31 cellular contexts compared by ENCODE assay signal in the genomic region with DNA sequence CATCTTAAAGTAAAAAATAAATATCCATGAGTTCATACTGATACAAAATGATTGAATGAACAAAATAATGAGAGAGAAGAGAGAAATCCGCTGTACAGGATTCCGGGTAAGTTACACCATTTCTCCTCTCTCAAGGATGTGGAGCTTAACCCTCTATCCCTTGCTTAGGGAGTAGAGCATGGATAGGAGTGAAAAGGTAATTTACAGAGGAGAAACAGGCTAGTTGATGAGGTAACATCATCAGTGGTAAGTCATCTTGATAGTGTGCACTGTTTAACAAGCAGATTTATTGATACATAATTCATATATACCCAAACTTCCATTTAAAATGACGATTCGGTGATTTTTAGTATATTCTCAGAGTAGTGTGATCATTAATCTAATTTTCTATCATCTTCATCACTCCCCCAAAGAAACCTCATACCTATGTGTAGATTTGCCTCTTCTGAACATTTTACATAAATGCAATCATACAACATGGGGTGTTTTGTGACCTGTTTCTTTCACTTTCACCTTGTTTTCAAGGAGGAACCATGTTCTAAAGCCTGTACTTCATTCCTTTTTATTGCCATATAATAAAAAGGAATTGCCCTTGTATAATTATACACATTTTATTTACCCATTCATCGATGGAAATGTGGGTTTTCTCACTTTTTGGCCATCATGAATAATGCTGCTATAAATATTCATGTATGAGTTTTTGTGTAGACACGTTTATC. TPM values are rescaled to one million over a fixed set of nuclear protein-coding genes. Genes with fewer than 3 reads are reported as not detected.
"Had no signal": no experiment of that assay in that cellular context is flagged by ENCODE, and none has a peak within 500 bp of the region (broad histone marks: within the 10 kb centered on the region; RNA-seq: fewer than 3 reads in every experiment).

No MANE protein-coding gene starts in this region.

- H3K27ac ChIP-seq: dorsolateral prefrontal cortex, epithelial cell of prostate, gastrocnemius medialis, left lung, parathyroid adenoma, right atrium auricular region, testis, tibial artery, upper lobe of left lung had no signal

- H3K27ac Mint-ChIP-seq: endodermal cell; mesothelial cell of epicardium; natural killer cell; progenitor cell of endocrine pancreas; stimulated activated effector memory CD8-positive, alpha-beta T cell treated with anti-CD3 and anti-CD28 coated beads, Interleukin-12 subunit alpha, Interleukin-12 subunit beta, amount 100 ng/mL, for 72 hours had no signal

- ATAC-seq: esophagus mucosa; gastrocnemius medialis; left lung; natural killer cell; sciatic nerve; stimulated activated effector memory CD8-positive, alpha-beta T cell treated with anti-CD3 and anti-CD28 coated beads, Interleukin-12 subunit alpha, Interleukin-12 subunit beta, amount 100 ng/mL, for 72 hours had no signal

- H3K4me3 Mint-ChIP-seq: endodermal cell; mesothelial cell of epicardium; natural killer cell; stimulated activated effector memory CD8-positive, alpha-beta T cell treated with anti-CD3 and anti-CD28 coated beads, Interleukin-12 subunit alpha, Interleukin-12 subunit beta, amount 100 ng/mL, for 72 hours had no signal

- H3K4me3 ChIP-seq: dorsolateral prefrontal cortex, gastrocnemius medialis, left lung, right atrium auricular region, testis, tibial artery, upper lobe of left lung had no signal

- H3K9me3 ChIP-seq: gastrocnemius medialis, left lung, right atrium auricular region, testis, tibial artery, upper lobe of left lung had no signal

- H2AFZ ChIP-seq: parathyroid adenoma had no signal

- FAIRE-seq: kidney, urothelium cell line had no signal

- H3K27me3 ChIP-seq: upper lobe of left lung had no signal

- H3K79me2 ChIP-seq: parathyroid adenoma had no signal

- H3K4me1 ChIP-seq: gastrocnemius medialis, left lung, parathyroid adenoma, right atrium auricular region, testis, tibial artery, upper lobe of left lung had no signal

- DNase-seq: dorsolateral prefrontal cortex; effector CD8-positive, alpha-beta T cell; endodermal cell; foreskin fibroblast; gastrocnemius medialis; head of caudate nucleus; kidney; left lung; mesenchymal stem cell; natural killer cell; occipital lobe; stimulated activated CD4-positive, alpha-beta T cell treated with anti-CD3 and anti-CD28 coated beads, Interleukin-2, amount 100 ng/mL, for 24 hours; stimulated activated CD4-positive, alpha-beta T cell treated with anti-CD3 and anti-CD28 coated beads, Interleukin-4, amount 100 ng/mL, for 24 hours; stimulated activated naive CD4-positive, alpha-beta T cell treated with Interleukin-2 at 50 U/mL for 16 hours; substantia nigra; testis; tibial artery; upper lobe of left lung had no signal

- H3K4me1 Mint-ChIP-seq: natural killer cell had no signal

- H3K36me3 ChIP-seq: gastrocnemius medialis, left lung, right atrium auricular region, tibial artery, upper lobe of left lung had no signal

- H3K9me3 Mint-ChIP-seq: endodermal cell; mesothelial cell of epicardium; natural killer cell; stimulated activated effector memory CD8-positive, alpha-beta T cell treated with anti-CD3 and anti-CD28 coated beads, Interleukin-12 subunit alpha, Interleukin-12 subunit beta, amount 100 ng/mL, for 72 hours had no signal

- H3K36me3 Mint-ChIP-seq: mesothelial cell of epicardium; natural killer cell; stimulated activated effector memory CD8-positive, alpha-beta T cell treated with anti-CD3 and anti-CD28 coated beads, Interleukin-12 subunit alpha, Interleukin-12 subunit beta, amount 100 ng/mL, for 72 hours had no signal

RNA-seq across cellular contexts. Expression of gene F11, which starts 34.8 kb away (rescaled TPM):
- total RNA-seq: endodermal cell, esophagus mucosa, glomerular endothelial cell, lower leg skin, lung microvascular endothelial cell, mesothelial cell of epicardium, occipital lobe, right atrium auricular region, sciatic nerve had no signal
- polyA plus RNA-seq: neural cell had no signal
